ENCODE assay signal across 18 cellular contexts in genomic region chr10:124138883-124139348, GRCh38. TPM values are rescaled to one million over a fixed set of nuclear protein-coding genes. Genes with fewer than 3 reads are reported as not detected.
A peak's percentile ranks its signal among the peaks of the same experiment; 100 is the strongest.
DNase-seq lines count a peak whose midpoint lies in the region; ATAC-seq and TF ChIP-seq lines count a peak whose summit lies in the region.
"Had no signal": no experiment of that assay in that cellular context is flagged by ENCODE, and none has a peak within 500 bp of the region (broad histone marks: within the 10 kb centered on the region; RNA-seq: fewer than 3 reads in every experiment).

No MANE protein-coding gene starts in this region.

- intact Hi-C loops in body of pancreas (cut with DNase I) = no loop called here

- no peak overlapping the region for H2AFZ ChIP-seq in OCI-LY1 (ENCODE audit: low read length)
- no peak overlapping the region for H2AFZ ChIP-seq in smooth muscle cell (ENCODE audit: low read depth)

- peaks cover 66% of the 10 kb centered on the region for H3K36me3 ChIP-seq in OCI-LY1 (ENCODE audit: insufficient read depth, low read length)
- H3K36me3 ChIP-seq in body of pancreas (replicated peaks in 1 of 2; ENCODE audit: insufficient read depth in 1 of 2, low read depth in 2 of 2) = no peaks in the 10 kb centered on the region
- no peaks in the 10 kb centered on the region for H3K36me3 ChIP-seq in lung (ENCODE audit: control insufficient read depth in 2 of 2, insufficient read depth in 2 of 2, low read length in 2 of 2)
- H3K36me3 ChIP-seq in smooth muscle cell (ENCODE audit: low read depth) = no peaks in the 10 kb centered on the region
- H3K36me3 ChIP-seq in SJCRH30 = no peaks in the 10 kb centered on the region
- H3K36me3 ChIP-seq: Peyer's patch had no signal

- peak; percentile 66 for ATAC-seq in body of pancreas
- ATAC-seq in lung (ENCODE audit: insufficient read depth, low FRiP score) = peak; percentile 61
- ATAC-seq in SK-N-SH treated with all-trans-retinoic acid at 6 μM for 48 hours = no peak
- ATAC-seq: CD8-positive, alpha-beta T cell had no signal

- H3K9ac ChIP-seq in OCI-LY1 (ENCODE audit: low read length) (no peak overlapping the region), smooth muscle cell (ENCODE audit: low read depth) (no peak overlapping the region)
- H3K9ac ChIP-seq: BLaER1 treated with 17β-estradiol and CSF1 and Interleukin-3, amounts not matched to agents 10 nM and 100 nM had no signal

- H3K27me3 ChIP-seq in OCI-LY1 (ENCODE audit: insufficient read depth, low read length) (no peaks in the 10 kb centered on the region), body of pancreas (no peaks in the 10 kb centered on the region), lung (ENCODE audit: control insufficient read depth, insufficient read depth) (no peaks in the 10 kb centered on the region), smooth muscle cell (ENCODE audit: low read depth) (no peaks in the 10 kb centered on the region), SJCRH30 (no peaks in the 10 kb centered on the region)
- H3K27me3 ChIP-seq: BLaER1 treated with 17β-estradiol and CSF1 and Interleukin-3, amounts not matched to agents 10 nM and 100 nM; Peyer's patch had no signal

- H3K9me3 ChIP-seq in OCI-LY1 (ENCODE audit: low read length) (peaks cover 5% of the 10 kb centered on the region; the same call in 1 of the 2 replicates), body of pancreas (no peaks in the 10 kb centered on the region), lung (ENCODE audit: control insufficient read depth in 2 of 2, insufficient read depth in 1 of 2, low read length in 1 of 2) (peaks cover 0 to 6% of the 10 kb centered on the region in 2 donors), smooth muscle cell (replicated peaks; ENCODE audit: low read depth) (no peaks in the 10 kb centered on the region), SJCRH30 (replicated peaks) (no peaks in the 10 kb centered on the region)
- H3K9me3 ChIP-seq: Peyer's patch had no signal

- TF ChIP-seq CTCF in OCI-LY1 (IDR thresholded peaks at IDR 0.05; ENCODE audit: low read length) (no peak), body of pancreas (IDR thresholded peaks at IDR 0.05) (no peak), lung (IDR thresholded peaks at IDR 0.05; ENCODE audit: control extremely low read depth, extremely low read depth) (no peak), smooth muscle cell (IDR thresholded peaks at IDR 0.05; ENCODE audit: borderline replicate concordance, insufficient read depth, poor library complexity, severe bottlenecking) (no peak)

- H4K20me1 ChIP-seq in OCI-LY1 (ENCODE audit: insufficient read depth, low read length) (no peaks in the 10 kb centered on the region), smooth muscle cell (ENCODE audit: low read depth) (no peaks in the 10 kb centered on the region)
- H4K20me1 ChIP-seq: BLaER1 treated with 17β-estradiol and CSF1 and Interleukin-3, amounts not matched to agents 10 nM and 100 nM had no signal

- H3F3A ChIP-seq in OCI-LY1 (ENCODE audit: insufficient read depth, low read length) (no peaks in the 10 kb centered on the region), smooth muscle cell (ENCODE audit: low read depth) (peaks cover 3% of the 10 kb centered on the region)

- peaks cover 29% of the 10 kb centered on the region for H3K79me2 ChIP-seq in OCI-LY1 (ENCODE audit: insufficient read depth, low read length)
- no peaks in the 10 kb centered on the region for H3K79me2 ChIP-seq in smooth muscle cell (ENCODE audit: low read depth)

- H3K4me3 ChIP-seq in OCI-LY1 (ENCODE audit: low read depth, low read length, poor library complexity, severe bottlenecking) (no peak overlapping the region), body of pancreas (no peak overlapping the region), lung (no peak overlapping the region), smooth muscle cell (no peak overlapping the region), SJCRH30 (no peak overlapping the region)
- H3K4me3 ChIP-seq: BLaER1 treated with 17β-estradiol and CSF1 and Interleukin-3, amounts not matched to agents 10 nM and 100 nM; Peyer's patch had no signal

- WGBS in body of pancreas, 2 donors = 45 to 66% methylated on average over 6 of the region's 6 CpGs
- 81 to 89% methylated on average over 6 of the region's 6 CpGs for WGBS in lung, 2 donors
- 90% methylated on average over 6 of the region's 6 CpGs for WGBS in smooth muscle cell (ENCODE audit: low lambda C conversion rate)

- H3K4me1 ChIP-seq in OCI-LY1 (ENCODE audit: insufficient read depth, low read length, severe bottlenecking) = peaks cover 49% of the 10 kb centered on the region
- H3K4me1 ChIP-seq in body of pancreas = peaks cover 10% of the 10 kb centered on the region
- H3K4me1 ChIP-seq in lung (ENCODE audit: control insufficient read depth in 2 of 2, insufficient read depth in 2 of 2, low read length in 2 of 2) = no peaks in the 10 kb centered on the region
- no peaks in the 10 kb centered on the region for H3K4me1 ChIP-seq in smooth muscle cell (ENCODE audit: low read depth)
- no peaks in the 10 kb centered on the region for H3K4me1 ChIP-seq in SJCRH30
- H3K4me1 ChIP-seq: Peyer's patch had no signal

- H3K4me2 ChIP-seq in OCI-LY1 (ENCODE audit: low read length) (0 out of 2 replicates have a peak overlapping the region, but pooled peaks have one; percentile 9), smooth muscle cell (peak overlapping the region; percentile 68)

- H3K9me2 ChIP-seq in OCI-LY1 (ENCODE audit: low read depth, low read length) = no peaks in the 10 kb centered on the region

- no peak for TF ChIP-seq POLR2A in body of pancreas (IDR thresholded peaks at IDR 0.05)

- no peak overlapping the region for H3K27ac ChIP-seq in OCI-LY1 (ENCODE audit: low read depth, low read length, poor library complexity, severe bottlenecking)
- H3K27ac ChIP-seq in body of pancreas = peak overlapping the region in 3 of 4 donors; percentile 52 to 64 (median 64)
- H3K27ac ChIP-seq in lung (ENCODE audit: low read depth in 1 of 2, low read length in 1 of 2) = no peak overlapping the region
- H3K27ac ChIP-seq in smooth muscle cell (ENCODE audit: low read depth) = peak overlapping the region; percentile 82
- no peak overlapping the region for H3K27ac ChIP-seq in SJCRH30
- H3K27ac ChIP-seq: Peyer's patch had no signal

- DNase-seq in body of pancreas = no peak
- DNase-seq in lung (ENCODE audit: low spot score) = no peak
- DNase-seq in smooth muscle cell (lab: John Stamatoyannopoulos, UW; ENCODE audit: unreplicated experiment) = no peak
- no peak for DNase-seq in SJCRH30
- DNase-seq in RPMI8226 = no peak
- DNase-seq: Calu3; CD8-positive, alpha-beta T cell; GF-D8; MM.1S; NCI-H1092 treated with DMSO at 0.1 percent for 48 hours; NCI-H2081; NCI-H2171 treated with DMSO at 0.1 percent for 48 hours; NCI-H446; Right ventricle myocardium superior had no signal

TF ChIP-seq in SK-N-SH treated with all-trans-retinoic acid at 6 μM for 48 hours, 23 proteins besides CTCF, POLR2A, EP300 and RAD21 (continues in another document):
- TF ChIP-seq ZNF8 (CRISPR knock-in tag; IDR thresholded peaks at IDR 0.05) = no peak
- TF ChIP-seq TCF4 (CRISPR knock-in tag; IDR thresholded peaks at IDR 0.05; ENCODE audit: borderline replicate concordance) = no peak
- no peak for TF ChIP-seq RARB (CRISPR knock-in tag; IDR thresholded peaks at IDR 0.05)
- no peak for TF ChIP-seq ARNTL (CRISPR knock-in tag; IDR thresholded peaks at IDR 0.05; ENCODE audit: borderline replicate concordance, low read depth)
- TF ChIP-seq BACH2 (CRISPR knock-in tag; IDR thresholded peaks at IDR 0.05; ENCODE audit: borderline replicate concordance) = no peak
- no peak for TF ChIP-seq POU6F1 (CRISPR knock-in tag; IDR thresholded peaks at IDR 0.05; ENCODE audit: borderline replicate concordance, low read depth)
- no peak for TF ChIP-seq CREB5 (CRISPR knock-in tag; IDR thresholded peaks at IDR 0.05; ENCODE audit: low read depth)
- no peak for TF ChIP-seq ZNF565 (CRISPR knock-in tag; conservative IDR thresholded peaks at IDR 0.05; ENCODE audit: low read depth)
- TF ChIP-seq GLIS3 (CRISPR knock-in tag; IDR thresholded peaks at IDR 0.05) = no peak
- no peak for TF ChIP-seq PPARA (CRISPR knock-in tag; IDR thresholded peaks at IDR 0.05; ENCODE audit: borderline replicate concordance)

RNA-seq across cellular contexts. Expression of gene CHST15, which starts 45.5 kb away (rescaled TPM):
- total RNA-seq in body of pancreas = 10 to 100 TPM; 18.5 to 21.5 TPM
- total RNA-seq in lung = 10 to 100 TPM; 30.9 to 42.6 TPM
- polyA plus RNA-seq in lung = 10 to 100 TPM in 1 of 2 donors, 1 to 10 TPM in 1; 5.4 to 45.3 TPM
- 20.4 and 30.3 TPM in 2 replicates for total RNA-seq in smooth muscle cell
- polyA plus RNA-seq in smooth muscle cell = 11.4 and 14.1 TPM in 2 replicates
- 2.2 and 2.8 TPM in 2 replicates for total RNA-seq in SJCRH30 (2014; rRNA removed; shearing (Covaris generic))

Comparison
In these comparisons a context has a peak if more than half of its experiments do, and no peak if none do; other contexts are left out.
1. H3K27ac ChIP-seq: peak in body of pancreas (3 of 4) and smooth muscle cell (single experiment); none in OCI-LY1 (single experiment), lung (0 of 2) and SJCRH30 (single experiment).